Comparison of ENCODE assay signal across 8 cellular contexts in the genomic region with DNA sequence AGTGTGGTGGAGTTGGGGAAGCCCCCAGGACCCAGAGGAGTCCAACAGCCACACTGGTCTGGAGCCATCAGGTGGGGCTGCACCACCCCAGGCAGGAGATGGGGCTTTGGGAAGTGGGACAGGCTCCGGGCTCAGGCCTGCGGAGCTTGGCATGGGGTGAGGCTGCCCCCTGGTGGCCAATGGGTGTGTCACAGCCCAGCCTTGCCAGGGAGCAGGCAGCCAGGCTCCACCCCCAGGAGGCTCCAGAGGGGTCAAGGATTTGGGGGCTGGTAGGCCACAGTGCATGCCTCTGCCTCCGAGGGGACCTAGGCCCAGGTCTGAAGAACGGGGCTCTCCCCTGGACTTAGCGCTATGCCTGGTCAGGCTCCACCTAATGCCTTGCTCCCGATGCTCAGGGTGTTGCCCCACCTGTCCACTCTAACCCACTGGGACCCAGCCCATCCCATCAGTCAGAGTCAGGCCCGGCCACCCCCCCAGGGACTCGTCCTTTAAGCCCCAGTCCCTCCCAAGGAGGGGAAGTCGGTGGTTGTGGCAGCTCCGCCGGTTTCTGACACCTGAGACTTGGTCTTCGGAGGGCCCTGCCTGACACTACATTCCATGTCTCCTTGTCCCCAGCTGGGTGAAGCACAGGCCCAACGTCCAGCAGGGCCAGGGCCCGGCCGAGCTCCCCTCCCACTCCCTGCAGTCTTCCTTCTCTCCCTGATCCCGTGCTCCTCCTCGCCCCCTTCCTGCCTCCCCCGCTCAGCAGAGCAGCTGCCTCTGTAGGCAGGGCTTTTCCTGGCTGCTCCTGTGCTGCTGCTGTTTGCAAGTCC. TPM values are rescaled to one million over a fixed set of nuclear protein-coding genes. Genes with fewer than 3 reads are reported as not detected.
DNase-seq lines count a peak whose midpoint lies in the region; ATAC-seq and TF ChIP-seq lines count a peak whose summit lies in the region.

No MANE protein-coding gene starts in this region.

- ATAC-seq in HG02885 (IDR thresholded peaks at IDR 0.05; ENCODE audit: poor library complexity, unreplicated experiment): peak; percentile 86
- peak; percentile 84 to 89 for ATAC-seq in natural killer cell treated with Interleukin-12 subunit alpha and Interleukin-12 subunit beta and Interleukin-15 and Interleukin-18, amount 100 ng/mL, for 72 hours
- ATAC-seq in stimulated activated effector memory CD8-positive, alpha-beta T cell treated with anti-CD3 and anti-CD28 coated beads, Interleukin-12 subunit alpha, Interleukin-12 subunit beta, amount 100 ng/mL, for 72 hours: peak; percentile 81

- H3K27ac ChIP-seq in esophagus squamous epithelium: no peak overlapping the region

- no peaks in the 10 kb centered on the region for H3K36me3 Mint-ChIP-seq in natural killer cell treated with Interleukin-12 subunit alpha and Interleukin-12 subunit beta and Interleukin-15 and Interleukin-18, amount 100 ng/mL, for 72 hours
- no peaks in the 10 kb centered on the region for H3K36me3 Mint-ChIP-seq in stimulated activated effector memory CD8-positive, alpha-beta T cell treated with anti-CD3 and anti-CD28 coated beads, Interleukin-12 subunit alpha, Interleukin-12 subunit beta, amount 100 ng/mL, for 72 hours

- H3K4me3 Mint-ChIP-seq in natural killer cell treated with Interleukin-12 subunit alpha and Interleukin-12 subunit beta and Interleukin-15 and Interleukin-18, amount 100 ng/mL, for 72 hours: no peak overlapping the region
- H3K4me3 Mint-ChIP-seq in stimulated activated effector memory CD8-positive, alpha-beta T cell treated with anti-CD3 and anti-CD28 coated beads, Interleukin-12 subunit alpha, Interleukin-12 subunit beta, amount 100 ng/mL, for 72 hours: no peak overlapping the region

- WGBS in esophagus squamous epithelium, 2 donors: 45 to 50% methylated on average over 7 to 8 of the region's 18 CpGs

- H3K36me3 ChIP-seq in esophagus squamous epithelium: no peaks in the 10 kb centered on the region

- H3K27ac Mint-ChIP-seq in natural killer cell treated with Interleukin-12 subunit alpha and Interleukin-12 subunit beta and Interleukin-15 and Interleukin-18, amount 100 ng/mL, for 72 hours: no peak overlapping the region
- H3K27ac Mint-ChIP-seq in stimulated activated effector memory CD8-positive, alpha-beta T cell treated with anti-CD3 and anti-CD28 coated beads, Interleukin-12 subunit alpha, Interleukin-12 subunit beta, amount 100 ng/mL, for 72 hours: peak overlapping the region; percentile 71

- peak; percentile 95 to 99 (median 96) for TF ChIP-seq CTCF in esophagus squamous epithelium (IDR thresholded peaks at IDR 0.05)

- H3K27me3 ChIP-seq in esophagus squamous epithelium: no peaks in the 10 kb centered on the region

- no peaks in the 10 kb centered on the region for H3K27me3 Mint-ChIP-seq in natural killer cell treated with Interleukin-12 subunit alpha and Interleukin-12 subunit beta and Interleukin-15 and Interleukin-18, amount 100 ng/mL, for 72 hours

- H3K4me1 Mint-ChIP-seq in natural killer cell treated with Interleukin-12 subunit alpha and Interleukin-12 subunit beta and Interleukin-15 and Interleukin-18, amount 100 ng/mL, for 72 hours (ENCODE audit: low read depth in 2 of 2): peaks cover 0 to 3% of the 10 kb centered on the region in 2 donors
- peaks cover 14% of the 10 kb centered on the region for H3K4me1 Mint-ChIP-seq in stimulated activated effector memory CD8-positive, alpha-beta T cell treated with anti-CD3 and anti-CD28 coated beads, Interleukin-12 subunit alpha, Interleukin-12 subunit beta, amount 100 ng/mL, for 72 hours

- H3K9me3 Mint-ChIP-seq in natural killer cell treated with Interleukin-12 subunit alpha and Interleukin-12 subunit beta and Interleukin-15 and Interleukin-18, amount 100 ng/mL, for 72 hours: no peaks in the 10 kb centered on the region
- H3K9me3 Mint-ChIP-seq in stimulated activated effector memory CD8-positive, alpha-beta T cell treated with anti-CD3 and anti-CD28 coated beads, Interleukin-12 subunit alpha, Interleukin-12 subunit beta, amount 100 ng/mL, for 72 hours: no peaks in the 10 kb centered on the region

- no peaks in the 10 kb centered on the region for H3K9me3 ChIP-seq in esophagus squamous epithelium

- intact Hi-C loops in esophagus squamous epithelium (cut with DNase I): loop anchor here (5.0 kb wide), 2 partner anchors 833 to 858 kb away; no protein-coding TSS in a partner anchor

- no peak for TF ChIP-seq POLR2A in esophagus squamous epithelium (IDR thresholded peaks at IDR 0.05)

- DNase-seq in SIG-M5 treated with dmso at 0.1 percent for 504 hours (lab: John Stamatoyannopoulos, UW; ENCODE audit: unreplicated experiment): peak; percentile 27
- no peak for DNase-seq in SIG-M5 (lab: John Stamatoyannopoulos, UW)
- peak; percentile 38 for DNase-seq in NOMO-1 treated with DMSO at 0.1 percent for 48 hours (lab: John Stamatoyannopoulos, UW; ENCODE audit: unreplicated experiment)
- DNase-seq in activated T-cell treated with anti-CD3 and anti-CD28 coated beads for 4 hours: peak; percentile 73
- no peak for DNase-seq in esophagus squamous epithelium (lab: John Stamatoyannopoulos, UW)
- peak; percentile 73 for DNase-seq in natural killer cell treated with Interleukin-12 subunit alpha and Interleukin-12 subunit beta and Interleukin-15 and Interleukin-18, amount 100 ng/mL, for 72 hours (ENCODE audit: low spot score)
- DNase-seq in stimulated activated effector memory CD8-positive, alpha-beta T cell treated with anti-CD3 and anti-CD28 coated beads, Interleukin-12 subunit alpha, Interleukin-12 subunit beta, amount 100 ng/mL, for 72 hours (ENCODE audit: low spot score in 2 of 2): peak; percentile 87 to 90

- H3K4me1 ChIP-seq in esophagus squamous epithelium: peaks cover 21 to 42% (median 24%) of the 10 kb centered on the region in 3 donors

- H3K4me3 ChIP-seq in esophagus squamous epithelium: no peak overlapping the region

RNA-seq across cellular contexts. Expression of a gene that starts 11.3 kb away (rescaled TPM):
- total RNA-seq in esophagus squamous epithelium: 10 to 100 TPM; 18.5 to 36.0 (median 24.6) TPM
- 10 to 100 TPM; 20.9 to 23.5 TPM for total RNA-seq in natural killer cell treated with Interleukin-12 subunit alpha and Interleukin-12 subunit beta and Interleukin-15 and Interleukin-18, amount 100 ng/mL, for 72 hours

Comparison
In these comparisons a context has a peak if more than half of its experiments do, and no peak if none do; other contexts are left out.
1. DNase-seq: peak in SIG-M5 treated with dmso at 0.1 percent for 504 hours (single experiment), NOMO-1 treated with DMSO at 0.1 percent for 48 hours (single experiment), activated T-cell treated with anti-CD3 and anti-CD28 coated beads for 4 hours (single experiment), natural killer cell treated with Interleukin-12 subunit alpha and Interleukin-12 subunit beta and Interleukin-15 and Interleukin-18, amount 100 ng/mL, for 72 hours (single experiment) and stimulated activated effector memory CD8-positive, alpha-beta T cell treated with anti-CD3 and anti-CD28 coated beads, Interleukin-12 subunit alpha, Interleukin-12 subunit beta, amount 100 ng/mL, for 72 hours (2 of 2); none in SIG-M5 (single experiment) and esophagus squamous epithelium (single experiment).
2. Peak in every context shown above with its lines, with median percentiles within 50 percentile points of each other: ATAC-seq.